1 cellular context compared by ENCODE assay signal in the genomic region with DNA sequence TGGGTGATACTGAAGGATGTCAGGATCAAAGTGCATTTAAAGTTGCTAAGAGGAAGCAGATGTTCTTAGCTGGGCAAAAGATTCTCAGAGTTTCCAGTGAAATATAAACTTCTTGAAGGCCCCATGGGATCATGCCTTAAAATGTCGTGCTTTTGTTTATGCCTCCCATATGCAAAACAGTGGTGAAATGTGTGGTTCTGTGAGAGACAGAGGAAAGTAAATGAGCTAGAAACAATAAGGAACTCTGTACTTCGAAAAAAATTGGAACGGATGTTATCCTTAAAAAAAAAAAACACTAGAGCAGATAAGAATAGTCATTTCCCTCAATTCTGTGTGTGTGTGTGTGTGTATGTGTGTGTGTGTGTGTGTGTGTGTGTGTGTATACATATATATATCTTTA.
TF ChIP-seq lines count a peak whose summit lies in the region.

No MANE protein-coding gene starts in this region.

TF ChIP-seq in IMR-90, 13 proteins besides CTCF, POLR2A, EP300 and RAD21:
- no peak for TF ChIP-seq CHD1 (IDR thresholded peaks at IDR 0.05; ENCODE audit: low read depth, low read length)
- TF ChIP-seq, protein P1, sequence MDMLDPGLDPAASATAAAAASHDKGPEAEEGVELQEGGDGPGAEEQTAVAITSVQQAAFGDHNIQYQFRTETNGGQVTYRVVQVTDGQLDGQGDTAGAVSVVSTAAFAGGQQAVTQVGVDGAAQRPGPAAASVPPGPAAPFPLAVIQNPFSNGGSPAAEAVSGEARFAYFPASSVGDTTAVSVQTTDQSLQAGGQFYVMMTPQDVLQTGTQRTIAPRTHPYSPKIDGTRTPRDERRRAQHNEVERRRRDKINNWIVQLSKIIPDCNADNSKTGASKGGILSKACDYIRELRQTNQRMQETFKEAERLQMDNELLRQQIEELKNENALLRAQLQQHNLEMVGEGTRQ (IDR thresholded peaks at IDR 0.05; ENCODE audit: low read depth, low read length) = no peak
